In genomic region chr6:139973602-139974373, GRCh38 we compare ENCODE assay signal across 12 cellular contexts.
DNase-seq lines count a peak whose midpoint lies in the region; ATAC-seq and TF ChIP-seq lines count a peak whose summit lies in the region.
"Had no signal": no experiment of that assay in that cellular context is flagged by ENCODE, and none has a peak within 500 bp of the region (broad histone marks: within the 10 kb centered on the region; RNA-seq: fewer than 3 reads in every experiment).

No MANE protein-coding gene starts in this region.

- H4K8ac ChIP-seq in IMR-90 (ENCODE audit: low read depth in 2 of 2, low read length in 2 of 2): peak overlapping the region in 1 of 2 experiments; percentile 60; a peak in 2 of 4 replicates

- peak overlapping the region; percentile 95 for H2BK120ac ChIP-seq in IMR-90 (ENCODE audit: low read depth, low read length)

- POLR2A ChIA-PET in IMR-90 (lab: Charles Lee; ENCODE audit: unreplicated experiment): interaction anchor here (1.0 kb wide), 1 partner anchor 604 kb away, joined by 3 read pairs; no protein-coding TSS in a partner anchor
- POLR2A ChIA-PET in activated CD8-positive, alpha-beta T cell treated with anti-CD3 and anti-CD28 coated beads, Interleukin-2, amount 10 ng/mL, durations not matched to agents 7 days and 5 days (lab: Charles Lee): no interaction called here
- POLR2A ChIA-PET in naive thymus-derived CD8-positive, alpha-beta T cell (lab: Charles Lee): no interaction called here

- peak overlapping the region; percentile 76; the same call in 1 of the 2 replicates for H2BK20ac ChIP-seq in IMR-90 (ENCODE audit: low read depth, low read length)

- H3K4me1 ChIP-seq in IMR-90 (ENCODE audit: control insufficient read depth, insufficient read depth, low read length) (peaks cover 12% of the 10 kb centered on the region), adipocyte (ENCODE audit: control insufficient read depth, insufficient read depth, low read length) (peaks cover 34% of the 10 kb centered on the region), hepatocyte (ENCODE audit: insufficient read depth) (peaks cover 13% of the 10 kb centered on the region), skeletal muscle satellite cell (ENCODE audit: control insufficient read depth, insufficient read depth, low read length) (peaks cover 57% of the 10 kb centered on the region)

- H2AK9ac ChIP-seq in IMR-90 (replicated peaks; ENCODE audit: low read depth, low read length, poor library complexity): no peak overlapping the region

- peak overlapping the region; percentile 80 for H3K56ac ChIP-seq in IMR-90 (ENCODE audit: extremely low read depth, insufficient read depth, low read length)

- DNase-seq in IMR-90 (peak; percentile 92), adipocyte (ENCODE audit: low read depth) (peak; percentile 48), hepatocyte (ENCODE audit: low spot score) (no peak)
- no peak for DNase-seq in activated CD4-positive, CD25-positive, alpha-beta regulatory T cell (lab: John Stamatoyannopoulos, UW)
- no peak for DNase-seq in activated CD8-positive, alpha-beta T cell treated with anti-CD3 and anti-CD28 coated beads, Interleukin-2, amount 10 ng/mL, durations not matched to agents 7 days and 5 days
- DNase-seq in naive thymus-derived CD8-positive, alpha-beta T cell: no peak
- DNase-seq: activated naive CD4-positive, alpha-beta T cell treated with anti-CD3 and anti-CD28 coated beads, Interleukin-2, amount 10 ng/mL, durations not matched to agents 7 days and 5 days; MG63; substantia nigra; T-cell had no signal

- peak overlapping the region; percentile 85 for H4K5ac ChIP-seq in IMR-90 (ENCODE audit: low read depth, low read length)

- H3K4me3 Mint-ChIP-seq in activated CD8-positive, alpha-beta T cell treated with anti-CD3 and anti-CD28 coated beads, Interleukin-2, amount 10 ng/mL, durations not matched to agents 7 days and 5 days: no peak overlapping the region
- H3K4me3 Mint-ChIP-seq in naive thymus-derived CD8-positive, alpha-beta T cell: no peak overlapping the region
- H3K4me3 Mint-ChIP-seq: activated naive CD4-positive, alpha-beta T cell treated with anti-CD3 and anti-CD28 coated beads, Interleukin-2, amount 10 ng/mL, durations not matched to agents 7 days and 5 days; T-cell had no signal

- H2AFZ ChIP-seq in IMR-90 (replicated peaks; ENCODE audit: low read length, poor library complexity) (no peak overlapping the region), hepatocyte (peak overlapping the region; percentile 6)

- dilution Hi-C loops in IMR-90 (cut with HindIII; ENCODE audit: low sequenced_read_pairs, unreplicated experiment): no loop called here

- intact Hi-C loops in IMR-90 (cut with micrococcal nuclease): loop anchor here (5.0 to 10.0 kb wide), 2 partner anchors 89 to 376 kb away; no protein-coding TSS in a partner anchor

- no peak overlapping the region for H2BK15ac ChIP-seq in IMR-90 (ENCODE audit: low read depth, low read length)

- H3K4me3 ChIP-seq in IMR-90 (ENCODE audit: insufficient read depth, low read depth, low read length) (no peak overlapping the region), adipocyte (ENCODE audit: low read length) (peak overlapping the region; percentile 26), hepatocyte (no peak overlapping the region), skeletal muscle satellite cell (ENCODE audit: low read length) (no peak overlapping the region)
- H3K4me3 ChIP-seq: MG63 had no signal

- no peaks in the 10 kb centered on the region for H3K9me3 Mint-ChIP-seq in activated CD8-positive, alpha-beta T cell treated with anti-CD3 and anti-CD28 coated beads, Interleukin-2, amount 10 ng/mL, durations not matched to agents 7 days and 5 days (ENCODE audit: insufficient read depth)
- peaks cover 0 to 2% (median 0%) of the 10 kb centered on the region in 9 donors for H3K9me3 Mint-ChIP-seq in naive thymus-derived CD8-positive, alpha-beta T cell
- H3K9me3 Mint-ChIP-seq: activated naive CD4-positive, alpha-beta T cell treated with anti-CD3 and anti-CD28 coated beads, Interleukin-2, amount 10 ng/mL, durations not matched to agents 7 days and 5 days; T-cell had no signal

- H3K9me2 ChIP-seq in hepatocyte (replicated peaks; ENCODE audit: insufficient read depth): no peaks in the 10 kb centered on the region

- no peaks in the 10 kb centered on the region for H3K36me3 Mint-ChIP-seq in activated CD8-positive, alpha-beta T cell treated with anti-CD3 and anti-CD28 coated beads, Interleukin-2, amount 10 ng/mL, durations not matched to agents 7 days and 5 days (ENCODE audit: low read depth)
- H3K36me3 Mint-ChIP-seq in naive thymus-derived CD8-positive, alpha-beta T cell: no peaks in the 10 kb centered on the region
- H3K36me3 Mint-ChIP-seq: activated naive CD4-positive, alpha-beta T cell treated with anti-CD3 and anti-CD28 coated beads, Interleukin-2, amount 10 ng/mL, durations not matched to agents 7 days and 5 days; T-cell had no signal

- H3K27me3 ChIP-seq in IMR-90 (ENCODE audit: control insufficient read depth, insufficient read depth, low read length): no peaks in the 10 kb centered on the region
- no peaks in the 10 kb centered on the region for H3K27me3 ChIP-seq in adipocyte (replicated peaks; ENCODE audit: control insufficient read depth, insufficient read depth, low read length)
- no peaks in the 10 kb centered on the region for H3K27me3 ChIP-seq in hepatocyte
- no peaks in the 10 kb centered on the region for H3K27me3 ChIP-seq in skeletal muscle satellite cell (ENCODE audit: control insufficient read depth, insufficient read depth, low read length)
- H3K27me3 ChIP-seq: MG63 had no signal

- TF ChIP-seq POLR2A in IMR-90 (IDR thresholded peaks at IDR 0.05; ENCODE audit: low read depth, low read length): no peak

- CTCF ChIA-PET in IMR-90 (lab: Yijun Ruan, JAX): interaction anchor here (0.5 kb wide), 1 partner anchor 267 kb away, joined by 3 read pairs; no protein-coding TSS in a partner anchor
- CTCF ChIA-PET in activated CD8-positive, alpha-beta T cell treated with anti-CD3 and anti-CD28 coated beads, Interleukin-2, amount 10 ng/mL, durations not matched to agents 7 days and 5 days (lab: Charles Lee): no interaction called here

- H3K9me3 ChIP-seq in IMR-90 (ENCODE audit: control insufficient read depth, insufficient read depth, low read length): no peaks in the 10 kb centered on the region
- H3K9me3 ChIP-seq in adipocyte (ENCODE audit: control insufficient read depth, low read length): no peaks in the 10 kb centered on the region
- no peaks in the 10 kb centered on the region for H3K9me3 ChIP-seq in hepatocyte (ENCODE audit: low read depth)
- H3K9me3 ChIP-seq in skeletal muscle satellite cell (replicated peaks; ENCODE audit: low read length): no peaks in the 10 kb centered on the region
- H3K9me3 ChIP-seq: MG63 had no signal

- peak overlapping the region; percentile 69 for H4K91ac ChIP-seq in IMR-90 (ENCODE audit: insufficient read depth, low read depth, low read length)

- H3K14ac ChIP-seq in IMR-90 (replicated peaks; ENCODE audit: low read depth, low read length): no peak overlapping the region

- H3K9me1 ChIP-seq in IMR-90 (ENCODE audit: insufficient read depth, low read length): no peaks in the 10 kb centered on the region

- ATAC-seq in IMR-90 (ENCODE audit: low read depth) (peak; percentile 82), GM21360 (IDR thresholded peaks at IDR 0.05; ENCODE audit: unreplicated experiment) (no peak)
- no peak for ATAC-seq in activated CD8-positive, alpha-beta T cell treated with anti-CD3 and anti-CD28 coated beads, Interleukin-2, amount 10 ng/mL, durations not matched to agents 7 days and 5 days
- no peak for ATAC-seq in naive thymus-derived CD8-positive, alpha-beta T cell
- ATAC-seq: T-cell had no signal

- H3K27ac Mint-ChIP-seq in activated CD8-positive, alpha-beta T cell treated with anti-CD3 and anti-CD28 coated beads, Interleukin-2, amount 10 ng/mL, durations not matched to agents 7 days and 5 days: no peak overlapping the region
- no peak overlapping the region for H3K27ac Mint-ChIP-seq in naive thymus-derived CD8-positive, alpha-beta T cell
- H3K27ac Mint-ChIP-seq: activated naive CD4-positive, alpha-beta T cell treated with anti-CD3 and anti-CD28 coated beads, Interleukin-2, amount 10 ng/mL, durations not matched to agents 7 days and 5 days; T-cell had no signal

- in situ Hi-C loops in IMR-90 (cut with MboI; ENCODE audit: low sequenced_read_pairs): no loop called here

- H4K20me1 ChIP-seq in IMR-90 (ENCODE audit: insufficient read depth, low read length): no peaks in the 10 kb centered on the region
- no peaks in the 10 kb centered on the region for H4K20me1 ChIP-seq in hepatocyte (ENCODE audit: insufficient read depth, poor library complexity, severe bottlenecking)

- H3K9ac ChIP-seq in IMR-90 (ENCODE audit: low read depth, low read length) (peak overlapping the region; percentile 47; the same call in 1 of the 2 replicates), adipocyte (ENCODE audit: low read length) (peak overlapping the region; percentile 68), skeletal muscle satellite cell (ENCODE audit: low read depth, low read length) (peak overlapping the region; percentile 73)

- H3K27me3 Mint-ChIP-seq in activated CD8-positive, alpha-beta T cell treated with anti-CD3 and anti-CD28 coated beads, Interleukin-2, amount 10 ng/mL, durations not matched to agents 7 days and 5 days (ENCODE audit: low read depth): no peaks in the 10 kb centered on the region
- H3K27me3 Mint-ChIP-seq in naive thymus-derived CD8-positive, alpha-beta T cell: peaks cover 0 to 18% (median 7%) of the 10 kb centered on the region in 5 donors
- H3K27me3 Mint-ChIP-seq: activated naive CD4-positive, alpha-beta T cell treated with anti-CD3 and anti-CD28 coated beads, Interleukin-2, amount 10 ng/mL, durations not matched to agents 7 days and 5 days had no signal

- H3K18ac ChIP-seq in IMR-90 (ENCODE audit: low read depth, low read length): peak overlapping the region; percentile 93

- no TSS peak for BruUV-seq in IMR-90 (replicated peaks; lab: Mats Ljungman, UMichigan)

- H2BK5ac ChIP-seq in IMR-90 (ENCODE audit: low read depth, low read length, poor library complexity, severe bottlenecking): peak overlapping the region; percentile 98

- H3K23ac ChIP-seq in IMR-90 (ENCODE audit: low read depth, low read length): peak overlapping the region; percentile 36; the same call in 1 of the 2 replicates

- H3K4me2 ChIP-seq in IMR-90 (ENCODE audit: low read depth, low read length): peak overlapping the region; percentile 90
- H3K4me2 ChIP-seq in hepatocyte: peak overlapping the region; percentile 11
- H3K4me2 ChIP-seq in skeletal muscle satellite cell (ENCODE audit: low read length): peak overlapping the region; percentile 33

- no peak for TF ChIP-seq CTCF in IMR-90 (conservative IDR thresholded peaks at IDR 0.05; ENCODE audit: low read depth, low read length)
- TF ChIP-seq CTCF in hepatocyte (IDR thresholded peaks at IDR 0.05; ENCODE audit: poor library complexity): no peak

- H3K79me1 ChIP-seq in IMR-90 (ENCODE audit: low read depth in 1 of 2, low read length in 2 of 2): no peaks in the 10 kb centered on the region

- no peaks in the 10 kb centered on the region for H3K79me2 ChIP-seq in hepatocyte

- H3K27ac ChIP-seq in IMR-90 (ENCODE audit: insufficient read depth, low read length) (peak overlapping the region; percentile 63; the same call in 1 of the 2 replicates), hepatocyte (peak overlapping the region; percentile 71)

- H3K36me3 ChIP-seq in IMR-90 (ENCODE audit: control insufficient read depth, insufficient read depth, low read length) (no peaks in the 10 kb centered on the region), adipocyte (ENCODE audit: control insufficient read depth, insufficient read depth, low read length, severe bottlenecking) (no peaks in the 10 kb centered on the region), hepatocyte (replicated peaks; ENCODE audit: insufficient read depth, low read depth) (no peaks in the 10 kb centered on the region), skeletal muscle satellite cell (ENCODE audit: insufficient read depth, low read length) (no peaks in the 10 kb centered on the region)
- H3K36me3 ChIP-seq: MG63 had no signal

- peak overlapping the region; percentile 75; the same call in 1 of the 2 replicates for H3K4ac ChIP-seq in IMR-90 (ENCODE audit: low read depth, low read length)

- H2AK5ac ChIP-seq in IMR-90 (ENCODE audit: low read depth, low read length): no peak overlapping the region

- TF ChIP-seq RAD21 in IMR-90 (IDR thresholded peaks at IDR 0.05; ENCODE audit: low read length): no peak; the same call in 1 of the 2 replicates

- no peaks in the 10 kb centered on the region for H3K4me1 Mint-ChIP-seq in activated CD8-positive, alpha-beta T cell treated with anti-CD3 and anti-CD28 coated beads, Interleukin-2, amount 10 ng/mL, durations not matched to agents 7 days and 5 days (ENCODE audit: low read depth)
- H3K4me1 Mint-ChIP-seq in naive thymus-derived CD8-positive, alpha-beta T cell: peaks cover 0 to 3% (median 0%) of the 10 kb centered on the region in 4 donors
- H3K4me1 Mint-ChIP-seq: activated naive CD4-positive, alpha-beta T cell treated with anti-CD3 and anti-CD28 coated beads, Interleukin-2, amount 10 ng/mL, durations not matched to agents 7 days and 5 days; T-cell had no signal

- WGBS in IMR-90 (ENCODE audit: extremely low coverage in 2 of 2, insufficient read length in 1 of 2), 2 experiments: no CpG with 5 or more reads among the region's 4 CpGs
- 30% methylated on average over 4 of the region's 4 CpGs for WGBS in hepatocyte (ENCODE audit: low lambda C conversion rate, missing lambda C conversion rate)

Comparison
In these comparisons a context has a peak if more than half of its experiments do, and no peak if none do; other contexts are left out.
1. DNase-seq: peak in IMR-90 (single experiment) and adipocyte (single experiment); none in hepatocyte (single experiment), activated CD4-positive, CD25-positive, alpha-beta regulatory T cell (0 of 4), activated CD8-positive, alpha-beta T cell treated with anti-CD3 and anti-CD28 coated beads, Interleukin-2, amount 10 ng/mL, durations not matched to agents 7 days and 5 days (single experiment) and naive thymus-derived CD8-positive, alpha-beta T cell (0 of 10).
2. H3K4me2 ChIP-seq: peak in every context shown above with its lines; median percentile 90 in IMR-90; 33 in skeletal muscle satellite cell; 11 in hepatocyte.
3. Peak in every context shown above with its lines, with median percentiles within 50 percentile points of each other: H3K9ac ChIP-seq.